ENCODE assay signal across 21 cellular contexts in the genomic region with DNA sequence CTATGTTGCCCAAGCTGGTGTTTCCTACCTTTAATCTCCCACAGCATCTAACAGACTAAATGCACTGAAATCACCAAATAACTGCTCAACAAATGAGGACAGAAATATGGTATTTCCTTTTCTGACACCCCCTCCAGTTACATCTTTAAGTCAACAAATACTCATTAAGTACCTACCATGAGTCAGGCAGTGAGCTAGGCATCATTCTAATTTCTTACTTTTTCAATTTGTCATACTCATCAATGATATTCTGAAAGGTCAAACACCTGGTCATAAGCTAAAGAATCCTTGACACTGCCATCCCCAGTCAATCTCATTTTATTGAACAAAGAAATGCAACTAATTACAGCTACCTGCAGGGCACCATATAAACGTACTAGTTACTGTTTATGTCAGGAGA.
"Had no signal": no experiment of that assay in that cellular context is flagged by ENCODE, and none has a peak within 500 bp of the region (broad histone marks: within the 10 kb centered on the region; RNA-seq: fewer than 3 reads in every experiment).

No MANE protein-coding gene starts in this region.

- ATAC-seq: lower lobe of right lung, natural killer cell had no signal

- H3K36me3 Mint-ChIP-seq: natural killer cell had no signal

- H3K9me3 Mint-ChIP-seq: activated CD4-positive, alpha-beta T cell treated with anti-CD3 and anti-CD28 coated beads, Interleukin-2, amount 10 ng/mL, durations not matched to agents 24 days and 14 days; activated naive CD4-positive, alpha-beta T cell treated with anti-CD3 and anti-CD28 coated beads, Interleukin-2, amount 10 ng/mL, durations not matched to agents 7 days and 5 days; activated T-helper 2 cell treated with anti-CD3 and anti-CD28 coated beads, Interferon-gamma antibody, Interleukin-2, Interleukin-4, amounts not matched to agents 10 μg/mL and 5 μg/mL and 100 μg/mL, durations not matched to agents 14 hours and 24 hours and 36 hours; natural killer cell had no signal

- H3K4me3 Mint-ChIP-seq: activated CD4-positive, alpha-beta T cell treated with anti-CD3 and anti-CD28 coated beads, Interleukin-2, amount 10 ng/mL, durations not matched to agents 24 days and 14 days; activated naive CD4-positive, alpha-beta T cell treated with anti-CD3 and anti-CD28 coated beads, Interleukin-2, amount 10 ng/mL, durations not matched to agents 7 days and 5 days; natural killer cell had no signal

- H3K27me3 ChIP-seq: adrenal gland, breast epithelium, esophagus squamous epithelium, hepatocyte, neutrophil, spleen, tibial nerve had no signal

- H2AFZ ChIP-seq: hepatocyte had no signal

- H3K9me3 ChIP-seq: adrenal gland, breast epithelium, esophagus squamous epithelium, lower lobe of right lung, neutrophil, spleen, tibial nerve had no signal

- H3K27ac Mint-ChIP-seq: activated CD4-positive, alpha-beta T cell treated with anti-CD3 and anti-CD28 coated beads, Interleukin-2, amount 10 ng/mL, durations not matched to agents 24 days and 14 days; activated naive CD4-positive, alpha-beta T cell treated with anti-CD3 and anti-CD28 coated beads, Interleukin-2, amount 10 ng/mL, durations not matched to agents 7 days and 5 days had no signal

- H3K4me1 Mint-ChIP-seq: activated naive CD4-positive, alpha-beta T cell treated with anti-CD3 and anti-CD28 coated beads, Interleukin-2, amount 10 ng/mL, durations not matched to agents 7 days and 5 days had no signal

- H3K4me3 ChIP-seq: adrenal gland, breast epithelium, esophagus squamous epithelium, hepatocyte, lower lobe of right lung, SK-N-MC, spleen, tibial nerve had no signal

- H3K27ac ChIP-seq: adrenal gland, breast epithelium, esophagus squamous epithelium, hepatocyte, lower lobe of right lung, neutrophil, SK-N-MC, spleen, tibial nerve, WERI-Rb-1 had no signal

- H3K4me1 ChIP-seq: breast epithelium, tibial nerve had no signal

- H3K36me3 ChIP-seq: adrenal gland, breast epithelium, lower lobe of right lung, neutrophil, spleen, WERI-Rb-1 had no signal

- H3K4me2 ChIP-seq: hepatocyte had no signal

- H3K27me3 Mint-ChIP-seq: activated CD4-positive, alpha-beta T cell treated with anti-CD3 and anti-CD28 coated beads, Interleukin-2, amount 10 ng/mL, durations not matched to agents 24 days and 14 days; activated naive CD4-positive, alpha-beta T cell treated with anti-CD3 and anti-CD28 coated beads, Interleukin-2, amount 10 ng/mL, durations not matched to agents 7 days and 5 days had no signal

- DNase-seq: activated CD4-positive, alpha-beta T cell treated with anti-CD3 and anti-CD28 coated beads, Interleukin-2, amount 10 ng/mL, durations not matched to agents 24 days and 14 days; activated naive CD4-positive, alpha-beta T cell treated with anti-CD3 and anti-CD28 coated beads, Interleukin-2, amount 10 ng/mL, durations not matched to agents 7 days and 5 days; adrenal gland; cerebellar nuclear complex; cortex of kidney; effector CD4-positive, alpha-beta T cell; esophagus squamous epithelium; lower lobe of right lung; natural killer cell; posterior cingulate gyrus; spleen; stimulated activated CD4-positive, alpha-beta T cell treated with anti-CD3 and anti-CD28 coated beads, Interleukin-4, amount 100 ng/mL, for 4 hours; stimulated activated naive CD4-positive, alpha-beta T cell; substantia nigra; WERI-Rb-1 had no signal
